ENCODE assay signal across 8 cellular contexts in genomic region chr9:19925674-19926503, GRCh38.
A peak's percentile ranks its signal among the peaks of the same experiment; 100 is the strongest.
DNase-seq lines count a peak whose midpoint lies in the region; ATAC-seq and TF ChIP-seq lines count a peak whose summit lies in the region.

No MANE protein-coding gene starts in this region.

- H3K27ac Mint-ChIP-seq in activated naive CD4-positive, alpha-beta T cell treated with anti-CD3 and anti-CD28 coated beads, Interleukin-2, amount 50 U/mL, for 24 hours: peak overlapping the region; percentile 52

- 1 to 5% methylated on average over 20 of the region's 20 CpGs for WGBS in tibial nerve, 2 donors

- intact Hi-C loops in Right ventricle myocardium inferior (cut with DNase I): loop anchor here (1.0 to 5.0 kb wide), 4 partner anchors 431 to 1186 kb away; partner anchors contain the start of gene MLLT3

- peaks cover 14% of the 10 kb centered on the region for H3K4me1 Mint-ChIP-seq in activated naive CD4-positive, alpha-beta T cell treated with anti-CD3 and anti-CD28 coated beads, Interleukin-2, amount 50 U/mL, for 24 hours

- peak overlapping the region; percentile 61 for H2AFZ ChIP-seq in parathyroid adenoma

- TF ChIP-seq EP300 in tibial nerve (IDR thresholded peaks at IDR 0.05): no peak

- peak; percentile 98 for TF ChIP-seq CTCF in LNCaP clone FGC (IDR thresholded peaks at IDR 0.05; ENCODE audit: control insufficient read depth, extremely low read depth, insufficient read depth)
- peak; percentile 81 for TF ChIP-seq CTCF in parathyroid adenoma (IDR thresholded peaks at IDR 0.05)
- TF ChIP-seq CTCF in tibial nerve (IDR thresholded peaks at IDR 0.05): peak; percentile 88 to 94 (median 92)

- peak overlapping the region; percentile 94 for H3K4me2 ChIP-seq in parathyroid adenoma (ENCODE audit: low read length)

- no peaks in the 10 kb centered on the region for H3K9me3 ChIP-seq in ES-I3 (ENCODE audit: control insufficient read depth, insufficient read depth, low read length)
- no peaks in the 10 kb centered on the region for H3K9me3 ChIP-seq in parathyroid adenoma (ENCODE audit: control insufficient read depth, low read length)
- H3K9me3 ChIP-seq in tibial nerve: no peaks in the 10 kb centered on the region

- H3K27ac ChIP-seq in parathyroid adenoma (no peak overlapping the region), tibial nerve (no peak overlapping the region)

- H3K4me1 ChIP-seq in ES-I3 (ENCODE audit: insufficient read depth, low read length): peaks cover 8% of the 10 kb centered on the region
- peaks cover 2% of the 10 kb centered on the region for H3K4me1 ChIP-seq in parathyroid adenoma
- H3K4me1 ChIP-seq in tibial nerve: peaks cover 0 to 4% (median 2%) of the 10 kb centered on the region in 4 donors

- in situ Hi-C loops in SK-MEL-5 (cut with HindIII; ENCODE audit: low pct_unique_long_range_greater_than_20kb, low sequenced_read_pairs): no loop called here

- H3K36me3 ChIP-seq in ES-I3 (ENCODE audit: insufficient read depth, low read length) (no peaks in the 10 kb centered on the region), parathyroid adenoma (ENCODE audit: control insufficient read depth, insufficient read depth, low read length) (no peaks in the 10 kb centered on the region), tibial nerve (no peaks in the 10 kb centered on the region)

- peak overlapping the region; percentile 85 for H3K4me3 Mint-ChIP-seq in activated naive CD4-positive, alpha-beta T cell treated with anti-CD3 and anti-CD28 coated beads, Interleukin-2, amount 50 U/mL, for 24 hours

- peak; percentile 93 for ATAC-seq in Right ventricle myocardium inferior

- peak overlapping the region; percentile 42 for H3K4me3 ChIP-seq in LNCaP clone FGC (ENCODE audit: low read depth, low read length)
- H3K4me3 ChIP-seq in parathyroid adenoma (ENCODE audit: low read depth, low read length): peak overlapping the region; percentile 48
- peak overlapping the region in 3 of 4 donors; percentile 14 to 36 (median 16) for H3K4me3 ChIP-seq in tibial nerve

- DNase-seq in H4 (ENCODE audit: low spot score) (peak; percentile 52), LNCaP clone FGC (ENCODE audit: low read depth) (peak; percentile 48), SK-MEL-5 (ENCODE audit: low read depth, low spot score) (peak; percentile 71), Right ventricle myocardium inferior (ENCODE audit: missing footprints) (no peak), tibial nerve (ENCODE audit: low spot score in 2 of 2) (peak; percentile 56 to 74)

- no peaks in the 10 kb centered on the region for H3K79me2 ChIP-seq in parathyroid adenoma

- H3K27me3 Mint-ChIP-seq in activated naive CD4-positive, alpha-beta T cell treated with anti-CD3 and anti-CD28 coated beads, Interleukin-2, amount 50 U/mL, for 24 hours: no peaks in the 10 kb centered on the region

- H3K9me3 Mint-ChIP-seq in activated naive CD4-positive, alpha-beta T cell treated with anti-CD3 and anti-CD28 coated beads, Interleukin-2, amount 50 U/mL, for 24 hours: no peaks in the 10 kb centered on the region

- H3K27me3 ChIP-seq in parathyroid adenoma (ENCODE audit: control insufficient read depth, insufficient read depth, low read length) (no peaks in the 10 kb centered on the region), tibial nerve (no peaks in the 10 kb centered on the region)

- H3K9ac ChIP-seq in ES-I3 (ENCODE audit: low read depth, low read length): peak overlapping the region; percentile 13; the same call in 1 of the 2 replicates
- no peak overlapping the region for H3K9ac ChIP-seq in parathyroid adenoma

- H3K36me3 Mint-ChIP-seq in activated naive CD4-positive, alpha-beta T cell treated with anti-CD3 and anti-CD28 coated beads, Interleukin-2, amount 50 U/mL, for 24 hours: no peaks in the 10 kb centered on the region

- TF ChIP-seq POLR2A in tibial nerve (IDR thresholded peaks at IDR 0.05): no peak
